Comparison of ENCODE assay signal across 1 cellular context in genomic region chr6:159693894-159694545, GRCh38.
TF ChIP-seq lines count a peak whose summit lies in the region.

No MANE protein-coding gene starts in this region.

TF ChIP-seq in HepG2, 621 proteins besides CTCF, POLR2A, EP300 and RAD21 (continued from another document and continues in another):
- TF ChIP-seq ZNF678 (CRISPR knock-in tag; IDR thresholded peaks at IDR 0.05) (no peak), FUBP1 (CRISPR knock-in tag; IDR thresholded peaks at IDR 0.05; ENCODE audit: borderline replicate concordance) (no peak), STAT6 (CRISPR knock-in tag; IDR thresholded peaks at IDR 0.05; ENCODE audit: borderline replicate concordance) (no peak), ZNF788 (CRISPR knock-in tag; IDR thresholded peaks at IDR 0.05; ENCODE audit: borderline replicate concordance) (no peak), CSRNP1 (CRISPR knock-in tag; IDR thresholded peaks at IDR 0.05) (no peak), ZMYM2 (CRISPR knock-in tag; IDR thresholded peaks at IDR 0.05) (peak; percentile 80; the same call in 1 of the 2 replicates), HMG20A (CRISPR knock-in tag; IDR thresholded peaks at IDR 0.05; ENCODE audit: borderline replicate concordance) (no peak; the same call in 1 of the 2 replicates), ZNF883 (CRISPR knock-in tag; IDR thresholded peaks at IDR 0.05; ENCODE audit: not compliant biosample characterization) (no peak), SAFB2 (CRISPR knock-in tag; IDR thresholded peaks at IDR 0.05; ENCODE audit: borderline replicate concordance, low read depth) (no peak), ZNF143 (CRISPR knock-in tag; IDR thresholded peaks at IDR 0.05) (no peak; the same call in 1 of the 2 replicates), ZGPAT (CRISPR knock-in tag; IDR thresholded peaks at IDR 0.05) (0 out of 2 replicates have a peak, but pooled peaks have one; percentile 38), ARNTL (CRISPR knock-in tag; IDR thresholded peaks at IDR 0.05) (no peak; the same call in 1 of the 2 replicates), ZNF407 (CRISPR knock-in tag; IDR thresholded peaks at IDR 0.05; ENCODE audit: not compliant biosample characterization) (no peak), NONO (IDR thresholded peaks at IDR 0.05) (no peak), NONO (CRISPR knock-in tag; conservative IDR thresholded peaks at IDR 0.05) (no peak), KLF15 (CRISPR knock-in tag; IDR thresholded peaks at IDR 0.05; ENCODE audit: borderline replicate concordance) (no peak), FOSL2 (CRISPR knock-in tag; IDR thresholded peaks at IDR 0.05) (peak; percentile 84), SRSF9 (IDR thresholded peaks at IDR 0.05; ENCODE audit: borderline replicate concordance, insufficient read depth, low read depth, low read length, poor library complexity, severe bottlenecking) (no peak), ZNF891 (CRISPR knock-in tag; IDR thresholded peaks at IDR 0.05) (0 out of 2 replicates have a peak, but pooled peaks have one; percentile 7), BRCA1 (CRISPR knock-in tag; IDR thresholded peaks at IDR 0.05) (no peak), ZNF780A (CRISPR knock-in tag; IDR thresholded peaks at IDR 0.05) (no peak), MXD3 (CRISPR knock-in tag; IDR thresholded peaks at IDR 0.05) (no peak), SIN3A (IDR thresholded peaks at IDR 0.05; ENCODE audit: borderline replicate concordance, low read depth, low read length) (peak; percentile 60; the same call in 1 of the 2 replicates), RFX5 (IDR thresholded peaks at IDR 0.05; ENCODE audit: low read depth, low read length) (no peak), ZNF703 (CRISPR knock-in tag; IDR thresholded peaks at IDR 0.05; ENCODE audit: borderline replicate concordance) (peak; percentile 84; the same call in 1 of the 2 replicates), ZNF446 (CRISPR knock-in tag; IDR thresholded peaks at IDR 0.05) (no peak; the same call in 1 of the 2 replicates), MZF1 (CRISPR knock-in tag; IDR thresholded peaks at IDR 0.05; ENCODE audit: borderline replicate concordance) (no peak), KLF9 (CRISPR knock-in tag; IDR thresholded peaks at IDR 0.05; ENCODE audit: low read depth) (no peak), ZNF749 (CRISPR knock-in tag; IDR thresholded peaks at IDR 0.05; ENCODE audit: borderline replicate concordance) (peak; percentile 70; the same call in 1 of the 2 replicates), ZNF235 (CRISPR knock-in tag; IDR thresholded peaks at IDR 0.05; ENCODE audit: borderline replicate concordance) (no peak), MAZ (IDR thresholded peaks at IDR 0.05; ENCODE audit: borderline replicate concordance, low read depth, low read length) (no peak), MAZ (CRISPR knock-in tag; IDR thresholded peaks at IDR 0.05; ENCODE audit: low read depth) (no peak), NFKBIZ (CRISPR knock-in tag; IDR thresholded peaks at IDR 0.05) (peak; percentile 88), FOXC1 (CRISPR knock-in tag; IDR thresholded peaks at IDR 0.05; ENCODE audit: borderline replicate concordance) (peak; percentile 29; the same call in 1 of the 2 replicates), ZIK1 (CRISPR knock-in tag; IDR thresholded peaks at IDR 0.05; ENCODE audit: borderline replicate concordance, low read depth) (peak; percentile 51; the same call in 1 of the 2 replicates), ZNF784 (CRISPR knock-in tag; IDR thresholded peaks at IDR 0.05; ENCODE audit: borderline replicate concordance) (no peak), TEAD3 (CRISPR knock-in tag; optimal IDR thresholded peaks at IDR 0.05; ENCODE audit: borderline replicate concordance) (peak; percentile 78), IRX3 (CRISPR knock-in tag; IDR thresholded peaks at IDR 0.05; ENCODE audit: borderline replicate concordance, low read depth) (no peak), ZNF121 (CRISPR knock-in tag; IDR thresholded peaks at IDR 0.05) (no peak), THRA (CRISPR knock-in tag; IDR thresholded peaks at IDR 0.05; ENCODE audit: borderline replicate concordance) (no peak), TBL1XR1 (IDR thresholded peaks at IDR 0.05; ENCODE audit: borderline replicate concordance, low read length, partially characterized antibody) (no peak), ZNF468 (CRISPR knock-in tag; IDR thresholded peaks at IDR 0.05) (no peak; the same call in 1 of the 2 replicates), PHF8 (CRISPR knock-in tag; IDR thresholded peaks at IDR 0.05) (no peak)
